ENCODE assay signal across 1 cellular context in the genomic region with DNA sequence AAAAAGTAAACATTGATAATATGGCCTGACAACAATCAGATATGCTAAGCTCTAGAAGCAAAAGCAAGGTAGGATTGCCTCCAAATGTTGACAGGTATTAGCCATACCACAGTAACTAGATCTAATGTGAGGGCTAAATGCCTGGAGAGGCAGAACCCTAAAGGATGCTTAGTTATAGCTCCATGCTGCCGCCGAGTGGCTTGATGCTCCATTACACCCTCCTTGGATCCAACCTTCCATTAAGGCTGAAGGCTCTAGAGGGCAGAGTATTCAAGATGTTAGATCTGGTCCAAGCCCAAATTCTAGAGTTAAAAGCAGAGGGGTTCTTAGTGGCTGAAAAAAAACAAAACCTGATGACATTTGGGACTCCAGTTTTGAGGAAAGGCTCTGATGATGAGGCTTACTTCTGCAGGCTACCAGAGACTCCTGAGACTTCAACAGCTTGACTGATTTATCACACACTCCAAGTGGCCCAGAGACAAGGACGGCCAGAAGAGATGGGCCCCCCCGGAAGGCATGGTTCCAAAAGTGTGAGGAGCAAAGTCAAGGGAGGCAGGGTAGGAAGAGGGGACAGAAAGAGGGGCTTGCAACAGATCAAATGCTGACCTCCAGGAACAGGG.
TF ChIP-seq lines count a peak whose summit lies in the region.

No MANE protein-coding gene starts in this region.

TF ChIP-seq in GM23338, 12 proteins besides CTCF, POLR2A, EP300 and RAD21 (continued from another document):
- TF ChIP-seq, protein P1, sequence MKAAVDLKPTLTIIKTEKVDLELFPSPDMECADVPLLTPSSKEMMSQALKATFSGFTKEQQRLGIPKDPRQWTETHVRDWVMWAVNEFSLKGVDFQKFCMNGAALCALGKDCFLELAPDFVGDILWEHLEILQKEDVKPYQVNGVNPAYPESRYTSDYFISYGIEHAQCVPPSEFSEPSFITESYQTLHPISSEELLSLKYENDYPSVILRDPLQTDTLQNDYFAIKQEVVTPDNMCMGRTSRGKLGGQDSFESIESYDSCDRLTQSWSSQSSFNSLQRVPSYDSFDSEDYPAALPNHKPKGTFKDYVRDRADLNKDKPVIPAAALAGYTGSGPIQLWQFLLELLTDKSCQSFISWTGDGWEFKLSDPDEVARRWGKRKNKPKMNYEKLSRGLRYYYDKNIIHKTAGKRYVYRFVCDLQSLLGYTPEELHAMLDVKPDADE (IDR thresholded peaks at IDR 0.05) = no peak
- TF ChIP-seq REST (IDR thresholded peaks at IDR 0.05; ENCODE audit: unreplicated experiment) = no peak
